In the genomic region with DNA sequence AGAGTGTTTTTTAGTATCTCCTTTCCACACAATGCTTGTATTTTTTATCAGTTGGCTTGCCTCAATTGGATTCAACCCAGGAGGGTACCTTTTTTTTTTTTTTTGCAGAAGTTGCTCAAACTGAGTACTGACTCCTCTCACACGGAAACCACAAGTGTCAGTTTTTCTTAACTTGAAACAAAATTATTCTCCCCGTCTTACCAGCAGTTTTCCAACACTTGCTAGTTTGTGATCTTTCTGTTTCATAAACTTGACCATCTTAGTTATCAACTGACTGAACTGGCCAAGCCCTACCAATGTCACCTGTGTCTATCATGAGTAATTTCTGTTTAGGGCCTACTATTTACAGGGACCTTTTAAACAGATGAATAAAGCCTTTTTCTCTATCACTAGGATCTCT, we compare ENCODE assay signal across 11 cellular contexts. TPM values are rescaled to one million over a fixed set of nuclear protein-coding genes. Genes with fewer than 3 reads are reported as not detected.
DNase-seq lines count a peak whose midpoint lies in the region; ATAC-seq and TF ChIP-seq lines count a peak whose summit lies in the region.
"Had no signal": no experiment of that assay in that cellular context is flagged by ENCODE, and none has a peak within 500 bp of the region (broad histone marks: within the 10 kb centered on the region; RNA-seq: fewer than 3 reads in every experiment).

No MANE protein-coding gene starts in this region.

- TF ChIP-seq CTCF in heart right ventricle (IDR thresholded peaks at IDR 0.05) (no peak), upper lobe of left lung (IDR thresholded peaks at IDR 0.05) (no peak)

- no peak for DNase-seq in activated CD8-positive, alpha-beta memory T cell treated with anti-CD3 and anti-CD28 coated beads, Interleukin-2, amount 10 ng/mL, durations not matched to agents 7 days and 5 days
- DNase-seq in activated CD8-positive, alpha-beta memory T cell treated with anti-CD3 and anti-CD28 coated beads, Interleukin-2, amount 50 U/mL, for 4 hours: no peak
- DNase-seq in MV-4-11 (lab: John Stamatoyannopoulos, UW): peak; percentile 84
- peak in 1 of 2 donors; percentile 14 for DNase-seq in stimulated activated naive CD8-positive, alpha-beta T cell treated with anti-CD3 and anti-CD28 coated beads, Interleukin-15, amount 100 ng/mL, for 72 hours
- no peak for DNase-seq in heart right ventricle
- DNase-seq in activated gamma-delta T cell treated with Interleukin-2 at 50 U/mL for 16 hours: no peak
- DNase-seq in upper lobe of left lung: no peak
- DNase-seq: left lung, NCI-H226 had no signal

- TF ChIP-seq POLR2A in upper lobe of left lung (IDR thresholded peaks at IDR 0.05): no peak

- no peaks in the 10 kb centered on the region for H3K9me3 Mint-ChIP-seq in activated CD8-positive, alpha-beta memory T cell treated with anti-CD3 and anti-CD28 coated beads, Interleukin-2, amount 10 ng/mL, durations not matched to agents 7 days and 5 days (ENCODE audit: low read depth)
- no peaks in the 10 kb centered on the region for H3K9me3 Mint-ChIP-seq in stimulated activated naive CD8-positive, alpha-beta T cell treated with anti-CD3 and anti-CD28 coated beads, Interleukin-15, amount 100 ng/mL, for 72 hours
- H3K9me3 Mint-ChIP-seq: GM23338 had no signal

- H3K36me3 Mint-ChIP-seq in activated CD8-positive, alpha-beta memory T cell treated with anti-CD3 and anti-CD28 coated beads, Interleukin-2, amount 10 ng/mL, durations not matched to agents 7 days and 5 days: peaks cover 1% of the 10 kb centered on the region

- H3K27ac ChIP-seq in heart right ventricle (no peak overlapping the region), upper lobe of left lung (no peak overlapping the region)
- H3K27ac ChIP-seq: left lung had no signal

- H3K27me3 ChIP-seq in heart right ventricle (no peaks in the 10 kb centered on the region), upper lobe of left lung (no peaks in the 10 kb centered on the region)
- H3K27me3 ChIP-seq: left lung had no signal

- CTCF ChIA-PET in activated CD8-positive, alpha-beta memory T cell treated with anti-CD3 and anti-CD28 coated beads, Interleukin-2, amount 10 ng/mL, durations not matched to agents 7 days and 5 days (lab: Charles Lee): interaction anchor here (1.0 to 7.3 kb wide), 5 partner anchors 13 to 458 kb away, joined by 3 to 50 read pairs (median 3); no protein-coding TSS in a partner anchor

- H3K27me3 Mint-ChIP-seq in activated CD8-positive, alpha-beta memory T cell treated with anti-CD3 and anti-CD28 coated beads, Interleukin-2, amount 10 ng/mL, durations not matched to agents 7 days and 5 days: peaks cover under 1% of the 10 kb centered on the region
- H3K27me3 Mint-ChIP-seq in stimulated activated naive CD8-positive, alpha-beta T cell treated with anti-CD3 and anti-CD28 coated beads, Interleukin-15, amount 100 ng/mL, for 72 hours: peaks cover 24% of the 10 kb centered on the region

- no peak overlapping the region for H3K4me3 Mint-ChIP-seq in activated CD8-positive, alpha-beta memory T cell treated with anti-CD3 and anti-CD28 coated beads, Interleukin-2, amount 10 ng/mL, durations not matched to agents 7 days and 5 days
- peak overlapping the region in 1 of 2 donors; percentile 7 for H3K4me3 Mint-ChIP-seq in stimulated activated naive CD8-positive, alpha-beta T cell treated with anti-CD3 and anti-CD28 coated beads, Interleukin-15, amount 100 ng/mL, for 72 hours
- H3K4me3 Mint-ChIP-seq: GM23338 had no signal

- no peaks in the 10 kb centered on the region for H3K9me3 ChIP-seq in heart right ventricle
- no peaks in the 10 kb centered on the region for H3K9me3 ChIP-seq in upper lobe of left lung
- H3K9me3 ChIP-seq: left lung had no signal

- H3K4me1 ChIP-seq in heart right ventricle (peaks cover 0 to 28% (median 20%) of the 10 kb centered on the region in 9 donors), upper lobe of left lung (peaks cover 10 to 16% (median 12%) of the 10 kb centered on the region in 4 donors)

- peak overlapping the region; percentile 10 for H3K27ac Mint-ChIP-seq in activated CD8-positive, alpha-beta memory T cell treated with anti-CD3 and anti-CD28 coated beads, Interleukin-2, amount 10 ng/mL, durations not matched to agents 7 days and 5 days
- peak overlapping the region in 1 of 2 donors; percentile 55 for H3K27ac Mint-ChIP-seq in stimulated activated naive CD8-positive, alpha-beta T cell treated with anti-CD3 and anti-CD28 coated beads, Interleukin-15, amount 100 ng/mL, for 72 hours
- H3K27ac Mint-ChIP-seq: GM23338 had no signal

- intact Hi-C loops in heart right ventricle (cut with DNase I): no loop called here

- 79 to 88% methylated on average over 2 of the region's 2 CpGs for WGBS in heart right ventricle, 2 donors
- WGBS in upper lobe of left lung, 2 donors: 64 to 73% methylated on average over 2 of the region's 2 CpGs

- no peak for TF ChIP-seq EP300 in upper lobe of left lung (IDR thresholded peaks at IDR 0.05)

- peak; percentile 68 for ATAC-seq in activated CD8-positive, alpha-beta memory T cell treated with anti-CD3 and anti-CD28 coated beads, Interleukin-2, amount 10 ng/mL, durations not matched to agents 7 days and 5 days
- peak; percentile 72 for ATAC-seq in HG02852 (IDR thresholded peaks at IDR 0.05; ENCODE audit: unreplicated experiment)
- peak; percentile 91 for ATAC-seq in stimulated activated naive CD8-positive, alpha-beta T cell treated with anti-CD3 and anti-CD28 coated beads, Interleukin-15, amount 100 ng/mL, for 72 hours
- ATAC-seq in heart right ventricle: no peak
- ATAC-seq in upper lobe of left lung (ENCODE audit: low FRiP score in 2 of 2): no peak
- ATAC-seq: GM23338, left lung had no signal

- H3K4me1 Mint-ChIP-seq in activated CD8-positive, alpha-beta memory T cell treated with anti-CD3 and anti-CD28 coated beads, Interleukin-2, amount 10 ng/mL, durations not matched to agents 7 days and 5 days: peaks cover 17% of the 10 kb centered on the region
- H3K4me1 Mint-ChIP-seq in stimulated activated naive CD8-positive, alpha-beta T cell treated with anti-CD3 and anti-CD28 coated beads, Interleukin-15, amount 100 ng/mL, for 72 hours: peaks cover 39% of the 10 kb centered on the region

- H3K4me3 ChIP-seq in heart right ventricle (no peak overlapping the region), upper lobe of left lung (no peak overlapping the region)
- H3K4me3 ChIP-seq: GM23338, left lung had no signal

- H3K36me3 ChIP-seq in heart right ventricle: no peaks in the 10 kb centered on the region
- no peaks in the 10 kb centered on the region for H3K36me3 ChIP-seq in upper lobe of left lung
- H3K36me3 ChIP-seq: left lung had no signal

RNA-seq across cellular contexts. Expression of gene ITPR2, which starts 34.1 kb away (rescaled TPM):
- total RNA-seq in activated CD8-positive, alpha-beta memory T cell treated with anti-CD3 and anti-CD28 coated beads, Interleukin-2, amount 10 ng/mL, durations not matched to agents 7 days and 5 days: 10 to 100 TPM; 31.1 to 37.7 TPM
- total RNA-seq in heart right ventricle: 10 to 100 TPM in 9 of 10 donors, 1 to 10 TPM in 1; 9.1 to 18.9 (median 14.8) TPM
- 1 to 10 TPM; 2.0 to 4.9 TPM for polyA plus RNA-seq in heart right ventricle
- 100 to 1,000 TPM in 1 of 6 donors, 10 to 100 TPM in 5; 35.5 to 115 (median 45.0) TPM for total RNA-seq in upper lobe of left lung

Comparison
In these comparisons a context has a peak if more than half of its experiments do, and no peak if none do; other contexts are left out.
1. ATAC-seq: peak in activated CD8-positive, alpha-beta memory T cell treated with anti-CD3 and anti-CD28 coated beads, Interleukin-2, amount 10 ng/mL, durations not matched to agents 7 days and 5 days (single experiment), HG02852 (single experiment) and stimulated activated naive CD8-positive, alpha-beta T cell treated with anti-CD3 and anti-CD28 coated beads, Interleukin-15, amount 100 ng/mL, for 72 hours (single experiment); none in heart right ventricle (0 of 8) and upper lobe of left lung (0 of 2).